In genomic region chr11:67507891-67508485, GRCh38 we compare ENCODE assay signal across 8 cellular contexts. TPM values are rescaled to one million over a fixed set of nuclear protein-coding genes. Genes with fewer than 3 reads are reported as not detected.
DNase-seq lines count a peak whose midpoint lies in the region; ATAC-seq and TF ChIP-seq lines count a peak whose summit lies in the region.

CDK2AP2 (minus strand) TSS chr11:67508162; CDS start chr11:67508082, 80 bp downstream.

- no peaks in the 10 kb centered on the region for H3K36me3 ChIP-seq in right lobe of liver

- H3K27me3 Mint-ChIP-seq in activated CD4-positive, alpha-beta memory T cell treated with anti-CD3 and anti-CD28 coated beads for 36 hours = no peaks in the 10 kb centered on the region

- H3K27ac ChIP-seq in dorsolateral prefrontal cortex = peak within 1 kb of the TSS; percentile 80 to 100 (median 99)
- H3K27ac ChIP-seq in right lobe of liver = peak within 1 kb of the TSS; percentile 87 to 98 (median 98)

- peaks cover 0 to 8% (median 0%) of the 10 kb centered on the region in 45 donors for H3K27me3 ChIP-seq in dorsolateral prefrontal cortex
- H3K27me3 ChIP-seq in right lobe of liver = no peaks in the 10 kb centered on the region

- TF ChIP-seq POLR2A in right lobe of liver (IDR thresholded peaks at IDR 0.05) = peak; percentile 95

- intact Hi-C loops in activated CD4-positive, alpha-beta memory T cell treated with anti-CD3 and anti-CD28 coated beads for 36 hours (cut with micrococcal nuclease) = loop anchor here (1.0 to 5.0 kb wide), 3 partner anchors 44 to 236 kb away; partner anchors contain the start of gene GSTP1
- intact Hi-C loops in dorsolateral prefrontal cortex (cut with DNase I) (loop anchor here (1.0 to 10.0 kb wide), 8 partner anchors 25 to 156 kb away; partner anchors contain the start of genes PPP1CA (in 2 of the 2), TBC1D10C (in 2 of the 2), AIP (in 1 of the 2) and CORO1B (in 1 of the 2)), right lobe of liver (cut with DNase I) (loop anchor here (5.0 to 10.0 kb wide), 3 partner anchors 41 to 116 kb away; partner anchors contain the start of genes RAD9A (in 2 of the 2) and TMEM134 (in 1 of the 2))

- WGBS in right lobe of liver (ENCODE audit: insufficient coverage, low coverage, low lambda C conversion rate, missing lambda C conversion rate) = 0% methylated on average over 9 of the region's 56 CpGs

- DNase-seq in CD1c-positive myeloid dendritic cell (ENCODE audit: extremely low spot score) (peak; percentile 99), NCI-H82 treated with DMSO at 0.1 percent for 48 hours (lab: John Stamatoyannopoulos, UW; ENCODE audit: unreplicated experiment) (peak; percentile 88), dorsolateral prefrontal cortex (peak; percentile 97 to 100 (median 99)), right lobe of liver (peak; percentile 100)
- DNase-seq in activated CD4-positive, alpha-beta memory T cell treated with anti-CD3 and anti-CD28 coated beads for 36 hours = peak; percentile 99
- peak; percentile 97 to 98 for DNase-seq in stimulated activated CD4-positive, alpha-beta T cell treated with anti-CD3 and anti-CD28 coated beads, Interleukin-4, amount 100 ng/mL, for 4 hours

- H3K36me3 Mint-ChIP-seq in activated CD4-positive, alpha-beta memory T cell treated with anti-CD3 and anti-CD28 coated beads for 36 hours = peaks cover 17% of the 10 kb centered on the region

- TF ChIP-seq CTCF in dorsolateral prefrontal cortex (IDR thresholded peaks at IDR 0.05 in 54 of 56, conservative IDR thresholded peaks at IDR 0.05 in 2 of 56; ENCODE audit: low read depth in 1 of 56, partially characterized antibody in 56 of 56) (peak in 15 of 56 donors; percentile 2 to 50 (median 10)), right lobe of liver (IDR thresholded peaks at IDR 0.05) (no peak)

- no peaks in the 10 kb centered on the region for H3K9me3 ChIP-seq in right lobe of liver

- peaks cover 30% of the 10 kb centered on the region for H3K4me1 Mint-ChIP-seq in activated CD4-positive, alpha-beta memory T cell treated with anti-CD3 and anti-CD28 coated beads for 36 hours (ENCODE audit: low read depth)

- H3K4me1 ChIP-seq in right lobe of liver = peaks cover 0 to 34% (median 8%) of the 10 kb centered on the region in 4 donors

- H3K4me3 Mint-ChIP-seq in activated CD4-positive, alpha-beta memory T cell treated with anti-CD3 and anti-CD28 coated beads for 36 hours = peak within 1 kb of the TSS; percentile 90

- peak; percentile 59 for ATAC-seq in GM19438 (IDR thresholded peaks at IDR 0.05; ENCODE audit: low read depth, unreplicated experiment)
- ATAC-seq in HG03575 (IDR thresholded peaks at IDR 0.05; ENCODE audit: extremely low read depth, insufficient number of reproducible peaks, low FRiP score, unreplicated experiment) = peak; percentile 40
- peak; percentile 64 to 86 (median 79) for ATAC-seq in right lobe of liver

- CTCF ChIA-PET in activated CD4-positive, alpha-beta memory T cell treated with anti-CD3 and anti-CD28 coated beads for 36 hours (lab: Charles Lee) = interaction anchor here (0.6 to 1.2 kb wide), 4 partner anchors 70 to 152 kb away, joined by 3 to 6 read pairs (median 4); partner anchors contain the start of genes NUDT8, PPP1CA and PTPRCAP

- POLR2A ChIA-PET in activated CD4-positive, alpha-beta memory T cell treated with anti-CD3 and anti-CD28 coated beads for 36 hours (lab: Charles Lee) = interaction anchor here (0.8 to 1.9 kb wide), 3 partner anchors 22 to 71 kb away, joined by 3 to 5 read pairs (median 4); partner anchors contain the start of gene PTPRCAP

- H3K9me3 Mint-ChIP-seq in activated CD4-positive, alpha-beta memory T cell treated with anti-CD3 and anti-CD28 coated beads for 36 hours = no peaks in the 10 kb centered on the region

- H3K4me3 ChIP-seq in dorsolateral prefrontal cortex (peak within 1 kb of the TSS; percentile 60 to 99 (median 90)), right lobe of liver (peak within 1 kb of the TSS; percentile 58 to 87 (median 78))

- H3K27ac Mint-ChIP-seq in activated CD4-positive, alpha-beta memory T cell treated with anti-CD3 and anti-CD28 coated beads for 36 hours = peak within 1 kb of the TSS; percentile 98

RNA-seq across cellular contexts. Expression of gene CDK2AP2, which starts in this region (rescaled TPM):
- total RNA-seq in activated CD4-positive, alpha-beta memory T cell treated with anti-CD3 and anti-CD28 coated beads for 36 hours = 10 to 100 TPM; 82.7 to 84.7 TPM
- 10 to 100 TPM; 16.6 to 82.7 (median 33.4) TPM for total RNA-seq in dorsolateral prefrontal cortex
- total RNA-seq in right lobe of liver = 10 to 100 TPM; 45.2 to 74.9 (median 55.7) TPM

Comparison
In these comparisons a context has a peak if more than half of its experiments do, and no peak if none do; other contexts are left out.
1. Peak in every context shown above with its lines: DNase-seq, ATAC-seq, H3K4me3 ChIP-seq and H3K27ac ChIP-seq.